Comparison of ENCODE assay signal across 26 cellular contexts in the genomic region with DNA sequence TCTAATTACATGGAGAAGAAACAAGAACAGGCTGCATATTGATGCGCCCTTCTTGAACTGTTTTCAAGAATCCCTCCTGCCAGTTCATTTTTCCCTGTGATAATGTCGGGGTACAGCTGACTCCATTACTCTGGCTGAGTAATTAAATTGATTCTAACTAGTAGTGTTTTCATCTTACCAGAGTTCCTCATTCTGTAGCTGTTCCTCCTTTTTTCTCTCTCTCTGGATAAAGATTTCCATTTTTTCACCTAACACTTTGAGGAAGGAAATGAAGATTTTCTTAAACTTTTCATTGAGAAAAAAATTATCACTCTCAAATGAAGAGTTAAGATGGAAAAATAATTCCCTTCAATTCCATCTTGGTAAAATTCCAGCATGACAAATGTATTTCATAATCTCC.
"Had no signal": no experiment of that assay in that cellular context is flagged by ENCODE, and none has a peak within 500 bp of the region (broad histone marks: within the 10 kb centered on the region; RNA-seq: fewer than 3 reads in every experiment).

No MANE protein-coding gene starts in this region.

- H3K27ac Mint-ChIP-seq: immature natural killer cell; mesothelial cell of epicardium; naive B cell; natural killer cell; stimulated activated naive B cell treated with anti-CD40 and anti-IgM and Interleukin-4, amounts not matched to agents 10 μg/mL and 1 μg/mL and 100 μg/mL, for 72 hours had no signal

- H3K9me3 Mint-ChIP-seq: immature natural killer cell; naive B cell; natural killer cell; neural progenitor cell; stimulated activated naive B cell treated with anti-CD40 and anti-IgM and Interleukin-4, amounts not matched to agents 10 μg/mL and 1 μg/mL and 100 μg/mL, for 72 hours had no signal

- H3K4me1 Mint-ChIP-seq: immature natural killer cell; naive B cell; natural killer cell; stimulated activated naive B cell treated with anti-CD40 and anti-IgM and Interleukin-4, amounts not matched to agents 10 μg/mL and 1 μg/mL and 100 μg/mL, for 72 hours had no signal

- H3K4me3 Mint-ChIP-seq: immature natural killer cell; mesothelial cell of epicardium; naive B cell; natural killer cell; neural progenitor cell; stimulated activated naive B cell treated with anti-CD40 and anti-IgM and Interleukin-4, amounts not matched to agents 10 μg/mL and 1 μg/mL and 100 μg/mL, for 72 hours had no signal

- H3K36me3 Mint-ChIP-seq: immature natural killer cell; mesothelial cell of epicardium; naive B cell; natural killer cell; neural progenitor cell; stimulated activated naive B cell treated with anti-CD40 and anti-IgM and Interleukin-4, amounts not matched to agents 10 μg/mL and 1 μg/mL and 100 μg/mL, for 72 hours had no signal

- H3K27me3 ChIP-seq: neural progenitor cell, ovary, stomach, testis, thyroid gland, transverse colon, upper lobe of right lung had no signal

- H3K4me1 ChIP-seq: left ventricle myocardium inferior, prostate gland, stomach, testis, thyroid gland, transverse colon, upper lobe of right lung had no signal

- H3K4me3 ChIP-seq: left ventricle myocardium inferior, lung, neural progenitor cell, ovary, prostate gland, skin epidermis, stomach, testis, thyroid gland, transverse colon, upper lobe of right lung had no signal

- H3K9me3 ChIP-seq: left ventricle myocardium inferior, ovary, prostate gland, stomach, testis, thyroid gland, transverse colon, upper lobe of right lung had no signal

- DNase-seq: hypothalamus; immature natural killer cell; kidney; left ventricle myocardium inferior; mesendoderm; naive B cell; natural killer cell; ovary; posterior cingulate gyrus; right cardiac atrium; stimulated activated CD4-positive, alpha-beta T cell treated with anti-CD3 and anti-CD28 coated beads, Interleukin-12 subunit alpha, Interleukin-12 subunit beta, amount 100 ng/mL, for 4 hours; stimulated activated CD4-positive, alpha-beta T cell treated with anti-CD3 and anti-CD28 coated beads, Interleukin-15, amount 100 ng/mL, for 24 hours; stimulated activated CD4-positive, alpha-beta T cell treated with anti-CD3 and anti-CD28 coated beads, Interleukin-2, amount 100 ng/mL, for 24 hours; stimulated activated CD4-positive, alpha-beta T cell treated with anti-CD3 and anti-CD28 coated beads, Interleukin-4, amount 100 ng/mL, for 1 hour; stimulated activated naive B cell treated with anti-CD40 and anti-IgM and Interleukin-4, amounts not matched to agents 10 μg/mL and 1 μg/mL and 100 μg/mL, for 72 hours; stimulated activated naive CD8-positive, alpha-beta T cell treated with anti-CD3 and anti-CD28 coated beads, Interleukin-15, Interleukin-2, amounts not matched to agents 100 U/mL and 50 U/mL, for 24 hours; stomach; testis; thyroid gland; transverse colon; upper lobe of right lung had no signal

- H3K27ac ChIP-seq: left ventricle myocardium inferior, neural progenitor cell, prostate gland, skin epidermis, stomach, testis, thyroid gland, transverse colon, upper lobe of right lung had no signal

- H3K36me3 ChIP-seq: left ventricle myocardium inferior, neural progenitor cell, ovary, prostate gland, stomach, thyroid gland, transverse colon, upper lobe of right lung had no signal

- ATAC-seq: natural killer cell; right cardiac atrium; stimulated activated naive B cell treated with anti-CD40 and anti-IgM and Interleukin-4, amounts not matched to agents 10 μg/mL and 1 μg/mL and 100 μg/mL, for 72 hours; stimulated activated naive CD8-positive, alpha-beta T cell treated with anti-CD3 and anti-CD28 coated beads, Interleukin-15, Interleukin-2, amounts not matched to agents 100 U/mL and 50 U/mL, for 24 hours; upper lobe of right lung had no signal
